ENCODE assay signal across 14 cellular contexts in the genomic region with DNA sequence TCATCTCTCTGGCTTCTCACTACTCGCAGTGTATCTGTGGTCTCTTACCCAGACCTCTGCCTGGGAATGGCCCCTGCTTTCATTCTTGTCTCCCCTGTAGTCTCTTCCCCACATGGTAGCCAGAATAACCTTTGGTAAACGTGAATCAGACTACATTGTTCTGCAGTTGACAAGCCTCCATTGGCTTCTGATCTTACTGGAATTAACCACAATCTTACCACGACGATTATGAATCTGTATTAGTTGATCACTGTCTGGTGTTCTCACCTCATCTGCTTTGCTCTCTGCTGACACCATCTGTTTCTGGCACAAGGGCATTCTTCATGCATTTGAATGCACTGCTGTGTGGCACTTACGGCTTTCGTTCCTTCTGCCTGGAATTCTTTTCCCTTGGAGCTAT.
DNase-seq lines count a peak whose midpoint lies in the region; TF ChIP-seq lines count a peak whose summit lies in the region.
"Had no signal": no experiment of that assay in that cellular context is flagged by ENCODE, and none has a peak within 500 bp of the region (broad histone marks: within the 10 kb centered on the region; RNA-seq: fewer than 3 reads in every experiment).

No MANE protein-coding gene starts in this region.

- H3K4me3 ChIP-seq in Karpas-422 (ENCODE audit: low read length) = no peak overlapping the region
- H3K4me3 ChIP-seq: ovary had no signal

- H3K9me3 ChIP-seq in Karpas-422 (ENCODE audit: low read length) = peaks cover 16% of the 10 kb centered on the region
- H3K9me3 ChIP-seq: ovary had no signal

- no peaks in the 10 kb centered on the region for H3K27me3 ChIP-seq in Karpas-422 (ENCODE audit: low read length)
- H3K27me3 ChIP-seq: ovary had no signal

- no peaks in the 10 kb centered on the region for H3K9me2 ChIP-seq in Karpas-422 (replicated peaks; ENCODE audit: insufficient read depth, low read length)

- TF ChIP-seq CTCF in VCaP (conservative IDR thresholded peaks at IDR 0.05) = peak; percentile 38

- peak overlapping the region; percentile 9; the same call in 1 of the 2 replicates for H2AFZ ChIP-seq in Karpas-422 (ENCODE audit: low read length)

- no peak overlapping the region for H3K27ac ChIP-seq in Karpas-422 (ENCODE audit: low read length)
- H3K27ac ChIP-seq in VCaP = no peak overlapping the region
- H3K27ac ChIP-seq: ovary had no signal

- intact Hi-C loops in posterior vena cava (cut with DNase I) = no loop called here

- no peaks in the 10 kb centered on the region for H3K36me3 ChIP-seq in Karpas-422 (ENCODE audit: insufficient read depth, low read length)
- H3K36me3 ChIP-seq: ovary had no signal

- DNase-seq in NCI-H82 (lab: John Stamatoyannopoulos, UW) (peak; percentile 27), NCI-H82 treated with DMSO at 0.1 percent for 48 hours (lab: John Stamatoyannopoulos, UW; ENCODE audit: unreplicated experiment) (no peak), Karpas-422 (peak; percentile 32), myocyte (ENCODE audit: low read depth) (peak; percentile 69), posterior vena cava (ENCODE audit: low spot score) (no peak)
- DNase-seq in stimulated activated CD8-positive, alpha-beta memory T cell treated with anti-CD3 and anti-CD28 coated beads, Interleukin-4, amount 100 ng/mL, for 48 hours = no peak
- DNase-seq in stimulated activated CD4-positive, alpha-beta T cell treated with anti-CD3 and anti-CD28 coated beads, Interleukin-15, amount 100 ng/mL, for 24 hours = no peak
- DNase-seq: caudate nucleus, GOT3, islet precursor cell, KG1, NCI-H146, ovary had no signal

- no peak overlapping the region for H3K9ac ChIP-seq in Karpas-422 (ENCODE audit: low read length)

- no peaks in the 10 kb centered on the region for H3K4me1 ChIP-seq in Karpas-422 (ENCODE audit: low read length)

- H3K79me2 ChIP-seq in Karpas-422 (ENCODE audit: low read length) = no peaks in the 10 kb centered on the region

- H3K4me2 ChIP-seq in Karpas-422 (ENCODE audit: low read depth, low read length, poor library complexity, severe bottlenecking) = no peak overlapping the region

- no peaks in the 10 kb centered on the region for H4K20me1 ChIP-seq in Karpas-422 (ENCODE audit: insufficient read depth, low read depth, low read length)

Comparison
In these comparisons a context has a peak if more than half of its experiments do, and no peak if none do; other contexts are left out.
1. DNase-seq: peak in NCI-H82 (single experiment), Karpas-422 (single experiment) and myocyte (single experiment); none in NCI-H82 treated with DMSO at 0.1 percent for 48 hours (single experiment), posterior vena cava (single experiment), stimulated activated CD8-positive, alpha-beta memory T cell treated with anti-CD3 and anti-CD28 coated beads, Interleukin-4, amount 100 ng/mL, for 48 hours (single experiment) and stimulated activated CD4-positive, alpha-beta T cell treated with anti-CD3 and anti-CD28 coated beads, Interleukin-15, amount 100 ng/mL, for 24 hours (single experiment).